ENCODE assay signal across 8 cellular contexts in the genomic region with DNA sequence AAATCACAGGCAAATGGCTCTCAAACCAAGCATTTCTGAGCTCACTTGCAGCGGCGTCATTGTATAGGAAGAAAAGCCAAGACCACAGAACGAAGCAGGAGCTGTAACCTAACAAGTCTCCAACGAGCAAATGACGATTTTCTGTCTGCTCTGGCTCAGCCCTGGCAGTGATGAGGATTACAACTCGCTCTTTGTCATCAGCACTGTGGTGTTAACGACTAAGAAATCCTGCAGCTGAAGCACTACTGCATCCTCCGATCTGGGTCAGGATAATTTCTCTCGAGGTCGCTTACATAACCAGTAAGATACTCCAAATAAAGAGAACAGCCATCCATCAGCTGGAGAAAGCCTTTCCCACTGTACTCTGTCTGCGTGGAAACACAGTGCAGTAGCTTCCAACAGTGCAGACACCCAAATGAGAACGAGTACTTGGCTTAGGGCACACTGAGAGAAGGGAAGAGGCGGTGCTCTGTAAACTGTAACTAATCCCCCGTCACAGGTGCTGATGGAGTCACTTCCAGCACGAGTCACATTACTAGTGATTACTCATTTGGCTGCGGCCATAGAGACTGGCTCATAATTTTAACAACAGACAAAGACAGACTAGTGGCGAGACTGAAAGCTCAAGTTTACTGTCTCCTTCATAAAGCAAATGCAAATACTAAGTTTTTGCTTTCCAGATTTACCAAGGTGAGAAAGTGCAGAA.
A peak's percentile ranks its signal among the peaks of the same experiment; 100 is the strongest.
DNase-seq lines count a peak whose midpoint lies in the region; ATAC-seq and FAIRE-seq lines count a peak whose summit lies in the region.

No MANE protein-coding gene starts in this region.

- peak; percentile 3 for FAIRE-seq in TTC549 (lab: Jason Lieb, UNC)

- H3K36me3 ChIP-seq in iPS-18a (ENCODE audit: control insufficient read depth, low read depth, low read length) (no peaks in the 10 kb centered on the region), skeletal muscle tissue (ENCODE audit: control insufficient read depth in 3 of 3, insufficient read depth in 3 of 3, low read length in 3 of 3) (no peaks in the 10 kb centered on the region)

- H3K9me3 ChIP-seq in iPS-18a (ENCODE audit: control insufficient read depth, low read depth, low read length) = no peaks in the 10 kb centered on the region
- H3K9me3 ChIP-seq in skeletal muscle tissue (ENCODE audit: control insufficient read depth in 3 of 3, low read length in 3 of 3) = no peaks in the 10 kb centered on the region

- H3K4me3 ChIP-seq in iPS-18a (ENCODE audit: low read length) = peak overlapping the region; percentile 95
- H3K4me3 ChIP-seq in skeletal muscle tissue (ENCODE audit: low read length in 3 of 3) = peak overlapping the region; percentile 74 to 92 (median 77)

- H3K9ac ChIP-seq in iPS-18a (ENCODE audit: low read length) (peak overlapping the region; percentile 98), skeletal muscle tissue (ENCODE audit: low read depth in 1 of 3, low read length in 3 of 3) (peak overlapping the region; percentile 83 to 99 (median 87))

- H3K27me3 ChIP-seq in iPS-18a (ENCODE audit: control insufficient read depth, insufficient read depth, low read length) = no peaks in the 10 kb centered on the region
- no peaks in the 10 kb centered on the region for H3K27me3 ChIP-seq in skeletal muscle tissue (ENCODE audit: control insufficient read depth in 3 of 3, insufficient read depth in 3 of 3, low read length in 3 of 3)

- H3K4me1 ChIP-seq in iPS-18a (ENCODE audit: control insufficient read depth, low read depth, low read length) = peaks cover 3% of the 10 kb centered on the region
- H3K4me1 ChIP-seq in skeletal muscle tissue (ENCODE audit: control insufficient read depth in 3 of 3, insufficient read depth in 3 of 3, low read length in 3 of 3) = peaks cover 4 to 7% (median 7%) of the 10 kb centered on the region in 3 donors

- H3K27ac ChIP-seq in iPS-18a (ENCODE audit: low read length) (peak overlapping the region; percentile 90), skeletal muscle tissue (ENCODE audit: low read depth, low read length) (peak overlapping the region; percentile 95)

- DNase-seq in activated gamma-delta T cell treated with Interleukin-2 at 50 U/mL for 16 hours = peak; percentile 69
- no peak for DNase-seq in activated gamma-delta T cell (lab: John Stamatoyannopoulos, UW)
- DNase-seq in NCI-H2029 treated with DMSO at 0.1 percent for 48 hours (lab: John Stamatoyannopoulos, UW) = peak; percentile 83
- DNase-seq in brain pericyte (ENCODE audit: low read depth, low spot score) = peak; percentile 88

- peak; percentile 93 for ATAC-seq in HG02981 (IDR thresholded peaks at IDR 0.05; ENCODE audit: unreplicated experiment)
